17 cellular contexts compared by ENCODE assay signal in genomic region chr11:2828585-2829330, GRCh38. TPM values are rescaled to one million over a fixed set of nuclear protein-coding genes. Genes with fewer than 3 reads are reported as not detected.
A peak's percentile ranks its signal among the peaks of the same experiment; 100 is the strongest.
DNase-seq lines count a peak whose midpoint lies in the region; ATAC-seq and TF ChIP-seq lines count a peak whose summit lies in the region.
"Had no signal": no experiment of that assay in that cellular context is flagged by ENCODE, and none has a peak within 500 bp of the region (broad histone marks: within the 10 kb centered on the region; RNA-seq: fewer than 3 reads in every experiment).

No MANE protein-coding gene starts in this region.

- no peaks in the 10 kb centered on the region for H3K9me2 ChIP-seq in PC-3 (replicated peaks; ENCODE audit: low read length)

- no peak overlapping the region for H3K4me2 ChIP-seq in PC-3 (ENCODE audit: low read length)

- CTCF ChIA-PET in PC-3 (lab: Charles Lee) = no interaction called here

- POLR2A ChIA-PET in PC-3 (lab: Charles Lee; ENCODE audit: unreplicated experiment) = interaction anchor here (0.7 kb wide), 1 partner anchor 19 kb away, joined by 4 read pairs; no protein-coding TSS in a partner anchor

- no TSS peak for BruUV-seq in PC-3 (replicated peaks; lab: Mats Ljungman, UMichigan)

- no peaks in the 10 kb centered on the region for H3K27me3 Mint-ChIP-seq in memory B cell

- ATAC-seq in heart right ventricle = no peak
- ATAC-seq in Right ventricle myocardium inferior = no peak
- no peak for ATAC-seq in memory B cell (ENCODE audit: low read depth)
- no peak for ATAC-seq in GM18520 (IDR thresholded peaks at IDR 0.05; ENCODE audit: unreplicated experiment)
- no peak for ATAC-seq in PC-3

- H3K4me3 ChIP-seq in heart right ventricle (no peak overlapping the region), transverse colon (no peak overlapping the region), PC-3 (ENCODE audit: low read length) (no peak overlapping the region)

- H2AFZ ChIP-seq in PC-3 (ENCODE audit: low read length) = no peak overlapping the region

- intact Hi-C loops in heart right ventricle (cut with DNase I) = loop anchor here in 2 of 10 donors (5.0 kb wide), 2 partner anchors 54 to 59 kb away; partner anchors contain the start of gene CDKN1C (in 1 of the 2)
- intact Hi-C loops in Right ventricle myocardium inferior (cut with DNase I) = loop anchor here (2.0 kb wide), 1 partner anchor 40 kb away; no protein-coding TSS in a partner anchor
- intact Hi-C loops in transverse colon (cut with DNase I; ENCODE audit: low total_unique reads) = loop anchor here (5.0 kb wide), 1 partner anchor 59 kb away; the partner anchor contains the start of gene CDKN1C
- intact Hi-C loops in PC-3 (cut with micrococcal nuclease) = no loop called here

- H3K9ac ChIP-seq in PC-3 (ENCODE audit: low read length) = no peak overlapping the region

- in situ Hi-C loops in transverse colon (cut with MboI; ENCODE audit: low pct_ligation_motif_present in 1 of 4, low pct_unique_long_range_greater_than_20kb in 1 of 4, low sequenced_read_pairs in 3 of 4) = no loop called here

- no peaks in the 10 kb centered on the region for H3F3A ChIP-seq in PC-3 (ENCODE audit: low read length, unreplicated experiment)

- peaks cover 7% of the 10 kb centered on the region for H3K4me1 Mint-ChIP-seq in memory B cell

- peak overlapping the region; percentile 4 for H3K27ac Mint-ChIP-seq in memory B cell

- no peak overlapping the region for H3K4me3 Mint-ChIP-seq in memory B cell

- 67 to 68% methylated on average over 4 of the region's 4 CpGs for WGBS in heart right ventricle, 2 donors
- WGBS in transverse colon (ENCODE audit: low coverage in 1 of 2), 2 donors = 83 to 96% methylated on average over 3 to 4 of the region's 4 CpGs

- H3K9me3 ChIP-seq in heart right ventricle (peaks cover 0 to 15% (median 4%) of the 10 kb centered on the region in 11 donors), transverse colon (peaks cover 6% of the 10 kb centered on the region in 2 donors), PC-3 (ENCODE audit: low read length) (0 out of 2 replicates have a peak, but pooled peaks cover 6% of the 10 kb centered on the region)

- peaks cover 13% of the 10 kb centered on the region for H3K9me3 Mint-ChIP-seq in memory B cell

- no peak for TF ChIP-seq POLR2A in transverse colon (IDR thresholded peaks at IDR 0.05)

- no peaks in the 10 kb centered on the region for H3K27me3 ChIP-seq in heart right ventricle
- no peaks in the 10 kb centered on the region for H3K27me3 ChIP-seq in transverse colon
- H3K27me3 ChIP-seq in PC-3 (ENCODE audit: low read length) = no peaks in the 10 kb centered on the region

- DNase-seq in heart right ventricle (peak; percentile 17 to 63), Right ventricle myocardium inferior (ENCODE audit: missing footprints) (no peak), dermis blood vessel endothelial cell (peak; percentile 12), memory B cell (ENCODE audit: low spot score in 2 of 2) (no peak), transverse colon (no peak), PC-3 (no peak)
- DNase-seq: Caco-2, EL, H7, Kasumi-1, MM.1S, NCI-H1092 treated with DMSO at 0.1 percent for 48 hours, NCI-H1694, NCI-H2107, NCI-H345, NCI-H526 treated with DMSO at 0.1 percent for 48 hours had no signal

- H4K20me1 ChIP-seq in PC-3 (ENCODE audit: low read length) = no peaks in the 10 kb centered on the region

- H3K79me2 ChIP-seq in PC-3 (ENCODE audit: low read length) = no peaks in the 10 kb centered on the region

- H3K27ac ChIP-seq in heart right ventricle = peak overlapping the region; percentile 56 to 96 (median 86)
- H3K27ac ChIP-seq in transverse colon = no peak overlapping the region
- H3K27ac ChIP-seq in PC-3 (ENCODE audit: low read length) = no peak overlapping the region

- no peak for TF ChIP-seq EP300 in transverse colon (IDR thresholded peaks at IDR 0.05; ENCODE audit: low read depth)

- TF ChIP-seq CTCF in heart right ventricle (IDR thresholded peaks at IDR 0.05) (no peak), transverse colon (IDR thresholded peaks at IDR 0.05) (no peak), PC-3 (conservative IDR thresholded peaks at IDR 0.05; ENCODE audit: low read depth, low read length) (no peak)

- peaks cover 32% of the 10 kb centered on the region for H3K36me3 Mint-ChIP-seq in memory B cell

- peaks cover 31 to 69% (median 44%) of the 10 kb centered on the region in 9 donors for H3K4me1 ChIP-seq in heart right ventricle
- peaks cover 15 to 28% (median 21%) of the 10 kb centered on the region in 4 donors for H3K4me1 ChIP-seq in transverse colon
- peaks cover 19% of the 10 kb centered on the region for H3K4me1 ChIP-seq in PC-3 (ENCODE audit: insufficient read depth, low read length)

- no peaks in the 10 kb centered on the region for H3K36me3 ChIP-seq in heart right ventricle
- no peaks in the 10 kb centered on the region for H3K36me3 ChIP-seq in transverse colon
- no peaks in the 10 kb centered on the region for H3K36me3 ChIP-seq in PC-3 (ENCODE audit: low read depth, low read length)

RNA-seq across cellular contexts. Expression of gene CDKN1C, which starts 56.8 kb away (rescaled TPM):
- 10 to 100 TPM; 16.9 to 48.0 (median 25.4) TPM for total RNA-seq in heart right ventricle
- 10 to 100 TPM; 50.3 to 55.3 TPM for polyA plus RNA-seq in heart right ventricle
- total RNA-seq in Right ventricle myocardium inferior = 40.0 TPM
- 37.2 and 53.8 TPM in 2 replicates for total RNA-seq in dermis blood vessel endothelial cell
- 10 to 100 TPM; 12.4 to 40.0 (median 27.7) TPM for total RNA-seq in transverse colon
- total RNA-seq in PC-3 (2014; rRNA removed) = 12.0 and 12.9 TPM in 2 replicates

Comparison
In these comparisons a context has a peak if more than half of its experiments do, and no peak if none do; other contexts are left out.
1. DNase-seq: peak in heart right ventricle (2 of 2) and dermis blood vessel endothelial cell (single experiment); none in Right ventricle myocardium inferior (single experiment), memory B cell (0 of 2), transverse colon (single experiment) and PC-3 (single experiment).
2. H3K27ac ChIP-seq: peak in heart right ventricle (10 of 10); none in transverse colon (0 of 4) and PC-3 (single experiment).